In genomic region chr17:57625511-57625910, GRCh38 we compare ENCODE assay signal across 26 cellular contexts.
A peak's percentile ranks its signal among the peaks of the same experiment; 100 is the strongest.
DNase-seq lines count a peak whose midpoint lies in the region; ATAC-seq and TF ChIP-seq lines count a peak whose summit lies in the region.
"Had no signal": no experiment of that assay in that cellular context is flagged by ENCODE, and none has a peak within 500 bp of the region (broad histone marks: within the 10 kb centered on the region; RNA-seq: fewer than 3 reads in every experiment).

No MANE protein-coding gene starts in this region.

- no peak overlapping the region for H2AFZ ChIP-seq in Karpas-422 (ENCODE audit: low read length)

- H3K36me3 Mint-ChIP-seq in CD4-positive, CD25-positive, alpha-beta regulatory T cell = peaks cover 35% of the 10 kb centered on the region
- H3K36me3 Mint-ChIP-seq in nephron progenitor cell (ENCODE audit: low read depth) = peaks cover 44% of the 10 kb centered on the region

- H3K27me3 ChIP-seq in CD4-positive, CD25-positive, alpha-beta regulatory T cell (ENCODE audit: control insufficient read depth, insufficient read depth, low read length) = no peaks in the 10 kb centered on the region
- no peaks in the 10 kb centered on the region for H3K27me3 ChIP-seq in Karpas-422 (ENCODE audit: low read length)
- H3K27me3 ChIP-seq: body of pancreas, esophagus muscularis mucosa, gastroesophageal sphincter, sigmoid colon, suprapubic skin, vagina had no signal

- H3K4me1 Mint-ChIP-seq in CD4-positive, CD25-positive, alpha-beta regulatory T cell = peaks cover 6 to 19% (median 11%) of the 10 kb centered on the region in 4 donors
- peaks cover 48% of the 10 kb centered on the region for H3K4me1 Mint-ChIP-seq in nephron progenitor cell

- no peak overlapping the region for H3K27ac ChIP-seq in CD4-positive, CD25-positive, alpha-beta regulatory T cell (ENCODE audit: insufficient read depth, low read length, poor library complexity, severe bottlenecking)
- H3K27ac ChIP-seq in Karpas-422 (ENCODE audit: low read length) = peak overlapping the region; percentile 97
- H3K27ac ChIP-seq: body of pancreas, esophagus muscularis mucosa, gastroesophageal sphincter, sigmoid colon, suprapubic skin, vagina had no signal

- no peak overlapping the region for H3K4me2 ChIP-seq in Karpas-422 (ENCODE audit: low read depth, low read length, poor library complexity, severe bottlenecking)

- DNase-seq in CD4-positive, CD25-positive, alpha-beta regulatory T cell = no peak
- DNase-seq in Karpas-422 = no peak
- peak; percentile 12 for DNase-seq in fibroblast of villous mesenchyme (ENCODE audit: low read depth)
- DNase-seq in nephron progenitor cell = no peak
- no peak for DNase-seq in medulla oblongata (ENCODE audit: extremely low spot score)
- DNase-seq in ACHN = no peak
- DNase-seq in activated effector memory CD4-positive, alpha-beta T cell treated with anti-CD3 and anti-CD28 coated beads, Interleukin-2, amount 50 U/mL, for 16 hours = no peak
- DNase-seq: activated CD4-positive, alpha-beta T cell treated with anti-CD3 and anti-CD28 coated beads for 1 hour; activated naive CD8-positive, alpha-beta T cell treated with anti-CD3 and anti-CD28 coated beads for 36 hours; body of pancreas; DMS53; effector memory CD4-positive, alpha-beta T cell; HCEC 1CT; MM.1S; NCI-H1436 treated with DMSO at 0.1 percent for 48 hours; NCI-H524; NK-92 treated with Interleukin-12 subunit alpha and Interleukin-12 subunit beta, amount 100 ng/mL, for 24 hours; sigmoid colon; T1000 had no signal

- H3K4me1 ChIP-seq in CD4-positive, CD25-positive, alpha-beta regulatory T cell (ENCODE audit: control insufficient read depth, insufficient read depth, low read length, poor library complexity, severe bottlenecking) = no peaks in the 10 kb centered on the region
- H3K4me1 ChIP-seq in Karpas-422 (ENCODE audit: low read length) = peaks cover 98% of the 10 kb centered on the region
- H3K4me1 ChIP-seq: body of pancreas, vagina had no signal

- H3K9me3 Mint-ChIP-seq in CD4-positive, CD25-positive, alpha-beta regulatory T cell = no peaks in the 10 kb centered on the region
- no peaks in the 10 kb centered on the region for H3K9me3 Mint-ChIP-seq in nephron progenitor cell
- H3K9me3 Mint-ChIP-seq: activated naive CD8-positive, alpha-beta T cell treated with anti-CD3 and anti-CD28 coated beads for 36 hours; activated T-helper 1 cell treated with anti-CD3 and anti-CD28 coated beads, Interleukin-12 subunit alpha, Interleukin-12 subunit beta, Interleukin-2, Interleukin-4 antibody, amounts not matched to agents 30 ng/mL and 10 ng/mL and 1 ng/mL, durations not matched to agents 14 hours and 24 hours and 36 hours; naive thymus-derived CD8-positive, alpha-beta T cell had no signal

- H4K20me1 ChIP-seq in Karpas-422 (ENCODE audit: insufficient read depth, low read depth, low read length) = no peaks in the 10 kb centered on the region

- H3K9me2 ChIP-seq in Karpas-422 (replicated peaks; ENCODE audit: insufficient read depth, low read length) = no peaks in the 10 kb centered on the region

- H3K4me3 Mint-ChIP-seq in CD4-positive, CD25-positive, alpha-beta regulatory T cell = no peak overlapping the region
- H3K4me3 Mint-ChIP-seq in nephron progenitor cell = no peak overlapping the region
- H3K4me3 Mint-ChIP-seq: activated naive CD8-positive, alpha-beta T cell treated with anti-CD3 and anti-CD28 coated beads for 36 hours; activated T-helper 1 cell treated with anti-CD3 and anti-CD28 coated beads, Interleukin-12 subunit alpha, Interleukin-12 subunit beta, Interleukin-2, Interleukin-4 antibody, amounts not matched to agents 30 ng/mL and 10 ng/mL and 1 ng/mL, durations not matched to agents 14 hours and 24 hours and 36 hours; naive thymus-derived CD8-positive, alpha-beta T cell had no signal

- no peak overlapping the region for H3K4me3 ChIP-seq in CD4-positive, CD25-positive, alpha-beta regulatory T cell (ENCODE audit: low read depth, low read length)
- H3K4me3 ChIP-seq in Karpas-422 (ENCODE audit: low read length) (no peak overlapping the region), fibroblast of villous mesenchyme (ENCODE audit: low read depth, low read length) (no peak overlapping the region)
- H3K4me3 ChIP-seq: body of pancreas, esophagus muscularis mucosa, gastroesophageal sphincter, GM12878, sigmoid colon, suprapubic skin, vagina had no signal

- H3K9ac ChIP-seq in Karpas-422 (ENCODE audit: low read length) = peak overlapping the region; percentile 81; the same call in 1 of the 2 replicates

- no peaks in the 10 kb centered on the region for H3K9me3 ChIP-seq in CD4-positive, CD25-positive, alpha-beta regulatory T cell (ENCODE audit: control insufficient read depth in 2 of 2, low read length in 2 of 2)
- H3K9me3 ChIP-seq in Karpas-422 (ENCODE audit: low read length) = no peaks in the 10 kb centered on the region
- H3K9me3 ChIP-seq: body of pancreas, esophagus muscularis mucosa, gastroesophageal sphincter, sigmoid colon, suprapubic skin, vagina had no signal

- in situ Hi-C loops in ACHN (cut with HindIII; ENCODE audit: low pct_ligation_motif_present, low pct_unique_long_range_greater_than_20kb, low sequenced_read_pairs) = no loop called here

- no peak for ATAC-seq in CD4-positive, CD25-positive, alpha-beta regulatory T cell (ENCODE audit: low read depth in 2 of 2)
- ATAC-seq: body of pancreas; gastroesophageal sphincter; GM12878; naive thymus-derived CD8-positive, alpha-beta T cell had no signal

- TF ChIP-seq CTCF in fibroblast of villous mesenchyme (IDR thresholded peaks at IDR 0.05; ENCODE audit: insufficient read depth, low read depth, low read length) (no peak), nephron progenitor cell (IDR thresholded peaks at IDR 0.05) (no peak)

- peaks cover 18% of the 10 kb centered on the region for H3K36me3 ChIP-seq in CD4-positive, CD25-positive, alpha-beta regulatory T cell (ENCODE audit: control insufficient read depth, insufficient read depth, low read length)
- peaks cover 26% of the 10 kb centered on the region for H3K36me3 ChIP-seq in Karpas-422 (ENCODE audit: insufficient read depth, low read length)
- H3K36me3 ChIP-seq: sigmoid colon, vagina had no signal

- H3K79me2 ChIP-seq in Karpas-422 (ENCODE audit: low read length) = peaks cover 41% of the 10 kb centered on the region

- H3K27ac Mint-ChIP-seq in CD4-positive, CD25-positive, alpha-beta regulatory T cell = peak overlapping the region; percentile 16 to 77 (median 56)
- H3K27ac Mint-ChIP-seq in nephron progenitor cell = peak overlapping the region; percentile 34
- H3K27ac Mint-ChIP-seq: activated naive CD8-positive, alpha-beta T cell treated with anti-CD3 and anti-CD28 coated beads for 36 hours; activated T-helper 1 cell treated with anti-CD3 and anti-CD28 coated beads, Interleukin-12 subunit alpha, Interleukin-12 subunit beta, Interleukin-2, Interleukin-4 antibody, amounts not matched to agents 30 ng/mL and 10 ng/mL and 1 ng/mL, durations not matched to agents 14 hours and 24 hours and 36 hours had no signal

- H3K27me3 Mint-ChIP-seq in CD4-positive, CD25-positive, alpha-beta regulatory T cell = no peaks in the 10 kb centered on the region
- H3K27me3 Mint-ChIP-seq in nephron progenitor cell (ENCODE audit: low read depth, poor library complexity) = no peaks in the 10 kb centered on the region
- H3K27me3 Mint-ChIP-seq: activated naive CD8-positive, alpha-beta T cell treated with anti-CD3 and anti-CD28 coated beads for 36 hours; naive thymus-derived CD8-positive, alpha-beta T cell had no signal
